ENCODE assay signal across 25 cellular contexts in the genomic region with DNA sequence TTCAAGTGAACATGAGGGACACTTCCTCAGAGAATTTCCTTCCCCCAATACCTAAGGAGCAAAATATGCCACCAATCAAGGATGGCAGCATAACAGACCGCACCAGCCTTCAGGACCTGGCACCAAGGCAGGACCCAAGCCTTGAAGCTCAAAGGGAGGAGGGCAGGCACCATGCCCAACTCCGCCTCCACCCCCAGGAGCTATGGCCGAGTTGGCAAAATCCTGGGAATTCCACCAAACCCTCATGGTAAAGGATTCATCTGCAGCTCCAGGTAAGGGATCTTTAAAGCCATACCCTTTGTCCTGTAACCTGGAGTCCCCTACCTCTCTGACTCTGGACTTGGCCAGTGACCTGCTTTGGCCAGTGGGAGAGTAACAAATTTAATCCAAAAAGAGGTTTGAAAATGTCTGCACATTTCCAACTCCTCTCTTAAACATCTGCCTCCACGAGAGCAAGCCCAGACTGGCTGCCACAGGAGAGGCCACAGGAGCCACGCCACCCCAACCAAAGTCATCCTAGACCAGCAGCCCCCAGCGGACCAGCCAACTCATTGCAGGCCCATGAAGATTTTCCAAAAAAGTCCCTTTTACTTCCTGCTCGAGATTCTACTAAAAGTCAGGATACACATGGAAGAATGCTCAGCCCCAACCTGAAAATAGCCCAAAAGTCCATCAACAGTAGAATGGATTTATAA.
"Had no signal": no experiment of that assay in that cellular context is flagged by ENCODE, and none has a peak within 500 bp of the region (broad histone marks: within the 10 kb centered on the region; RNA-seq: fewer than 3 reads in every experiment).

No MANE protein-coding gene starts in this region.

- FAIRE-seq: colon, small intestine had no signal

- H3K4me1 ChIP-seq: adrenal gland, ascending aorta, gastroesophageal sphincter had no signal

- H3K27me3 ChIP-seq: adrenal gland, ascending aorta, brain microvascular endothelial cell, gastroesophageal sphincter, right lobe of liver had no signal

- DNase-seq: activated B cell treated with CpG ODN at 0.5 μM for 24 hours; activated CD4-positive, alpha-beta T cell treated with anti-CD3 and anti-CD28 coated beads for 36 hours; activated CD4-positive, alpha-beta T cell treated with anti-CD3 and anti-CD28 coated beads, Interleukin-2, amount 50 U/mL, for 4 hours; brain microvascular endothelial cell; hypothalamus; left cardiac atrium; mesenchymal stem cell; mucosa of descending colon; nephron progenitor cell; nucleus accumbens; small intestine; stimulated activated CD4-positive, alpha-beta T cell treated with anti-CD3 and anti-CD28 coated beads, Interleukin-2, amount 100 ng/mL, for 24 hours; stimulated activated naive CD8-positive, alpha-beta T cell treated with anti-CD3 and anti-CD28 coated beads, Interleukin-15, amount 100 ng/mL, for 72 hours; T-helper 1 cell; T-helper 9 cell; trophoblast cell had no signal

- H3K36me3 ChIP-seq: brain microvascular endothelial cell, right lobe of liver had no signal

- H3K27me3 Mint-ChIP-seq: activated B cell treated with CpG ODN at 0.5 μM for 24 hours; activated CD4-positive, alpha-beta T cell treated with anti-CD3 and anti-CD28 coated beads for 36 hours; activated naive CD8-positive, alpha-beta T cell; central memory CD8-positive, alpha-beta T cell; stimulated activated naive CD8-positive, alpha-beta T cell treated with anti-CD3 and anti-CD28 coated beads, Interleukin-15, amount 100 ng/mL, for 72 hours had no signal

- H3K27ac ChIP-seq: adrenal gland, ascending aorta, brain microvascular endothelial cell, epithelial cell of prostate, gastroesophageal sphincter, right lobe of liver had no signal

- H3K27ac Mint-ChIP-seq: activated B cell treated with CpG ODN at 0.5 μM for 24 hours; activated CD4-positive, alpha-beta T cell treated with anti-CD3 and anti-CD28 coated beads for 36 hours; activated naive CD8-positive, alpha-beta T cell; nephron progenitor cell; stimulated activated effector memory CD8-positive, alpha-beta T cell treated with anti-CD3 and anti-CD28 coated beads, Interleukin-12 subunit alpha, Interleukin-12 subunit beta, amount 100 ng/mL, for 72 hours; stimulated activated naive CD8-positive, alpha-beta T cell treated with anti-CD3 and anti-CD28 coated beads, Interleukin-15, amount 100 ng/mL, for 72 hours had no signal

- ATAC-seq: activated CD4-positive, alpha-beta T cell treated with anti-CD3 and anti-CD28 coated beads for 36 hours; gastroesophageal sphincter; left cardiac atrium; stimulated activated effector memory CD8-positive, alpha-beta T cell treated with anti-CD3 and anti-CD28 coated beads, Interleukin-12 subunit alpha, Interleukin-12 subunit beta, amount 100 ng/mL, for 72 hours; stimulated activated naive CD8-positive, alpha-beta T cell treated with anti-CD3 and anti-CD28 coated beads, Interleukin-15, amount 100 ng/mL, for 72 hours had no signal

- H3K9me3 ChIP-seq: adrenal gland, ascending aorta, gastroesophageal sphincter, mucosa of descending colon, right lobe of liver had no signal

- H3K9me3 Mint-ChIP-seq: activated B cell treated with CpG ODN at 0.5 μM for 24 hours; central memory CD8-positive, alpha-beta T cell; nephron progenitor cell; stimulated activated effector memory CD8-positive, alpha-beta T cell treated with anti-CD3 and anti-CD28 coated beads, Interleukin-12 subunit alpha, Interleukin-12 subunit beta, amount 100 ng/mL, for 72 hours; stimulated activated naive CD8-positive, alpha-beta T cell treated with anti-CD3 and anti-CD28 coated beads, Interleukin-15, amount 100 ng/mL, for 72 hours had no signal

- H3K4me3 Mint-ChIP-seq: activated B cell treated with CpG ODN at 0.5 μM for 24 hours; activated CD4-positive, alpha-beta T cell treated with anti-CD3 and anti-CD28 coated beads for 36 hours; activated naive CD8-positive, alpha-beta T cell; central memory CD8-positive, alpha-beta T cell; nephron progenitor cell; stimulated activated effector memory CD8-positive, alpha-beta T cell treated with anti-CD3 and anti-CD28 coated beads, Interleukin-12 subunit alpha, Interleukin-12 subunit beta, amount 100 ng/mL, for 72 hours; stimulated activated naive CD8-positive, alpha-beta T cell treated with anti-CD3 and anti-CD28 coated beads, Interleukin-15, amount 100 ng/mL, for 72 hours had no signal

- H3K4me3 ChIP-seq: adrenal gland, ascending aorta, gastroesophageal sphincter, mucosa of descending colon, right lobe of liver had no signal
